In the genomic region with DNA sequence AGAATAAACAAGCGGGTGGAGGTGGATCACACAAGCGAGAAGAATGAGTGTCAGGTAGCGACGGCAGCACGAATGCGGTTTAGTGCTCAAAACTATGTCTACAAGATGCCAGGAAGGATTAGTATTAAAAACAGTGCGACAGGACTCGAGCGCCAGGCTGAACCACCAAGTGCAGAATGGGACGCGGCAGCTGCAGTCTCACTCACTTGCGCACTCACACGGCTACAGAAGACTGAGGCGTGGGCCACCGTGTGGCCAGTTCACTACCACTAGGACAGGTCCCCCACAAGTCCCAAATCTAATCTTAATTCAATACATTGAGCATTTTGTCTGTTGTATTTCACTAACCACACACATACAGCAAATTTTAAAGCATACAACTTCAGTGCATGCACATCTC, we compare ENCODE assay signal across 23 cellular contexts. TPM values are rescaled to one million over a fixed set of nuclear protein-coding genes. Genes with fewer than 3 reads are reported as not detected.
DNase-seq lines count a peak whose midpoint lies in the region; ATAC-seq and TF ChIP-seq lines count a peak whose summit lies in the region.
"Had no signal": no experiment of that assay in that cellular context is flagged by ENCODE, and none has a peak within 500 bp of the region (broad histone marks: within the 10 kb centered on the region; RNA-seq: fewer than 3 reads in every experiment).

No MANE protein-coding gene starts in this region.

- peak; percentile 30 for DNase-seq in activated effector memory CD4-positive, alpha-beta T cell treated with anti-CD3 and anti-CD28 coated beads, Interleukin-2, amount 50 U/mL, for 16 hours
- no peak for DNase-seq in activated effector memory CD4-positive, alpha-beta T cell treated with Interleukin-2 at 50 U/mL for 16 hours
- peak; percentile 71 for DNase-seq in mesenteric fat pad (ENCODE audit: low spot score)
- peak; percentile 69 for DNase-seq in retinal pigment epithelial cell (ENCODE audit: low read depth)
- no peak for DNase-seq in NOMO-1 treated with dmso at 0.1 percent for 144 hours (lab: John Stamatoyannopoulos, UW; ENCODE audit: unreplicated experiment)
- no peak for DNase-seq in NCI-H2196 (lab: John Stamatoyannopoulos, UW; ENCODE audit: unreplicated experiment)
- DNase-seq: Caco-2; CD4-positive, alpha-beta memory T cell; DMS 273 treated with DMSO at 0.1 percent for 48 hours; DMS79 treated with DMSO at 0.1 percent for 48 hours; H9; HFFc6; KG1; NCI-H1105; NCI-H2081; NCI-H2171 treated with DMSO at 0.1 percent for 48 hours; NCI-H446; NCI-H526; SHP77 treated with DMSO at 0.1 percent for 48 hours had no signal

- ATAC-seq in HG03442 (IDR thresholded peaks at IDR 0.05; ENCODE audit: unreplicated experiment) (no peak), GM19395 (IDR thresholded peaks at IDR 0.05; ENCODE audit: unreplicated experiment) (no peak)

- H3K4me3 ChIP-seq in retinal pigment epithelial cell (ENCODE audit: low read length) = peak overlapping the region; percentile 3
- H3K4me3 ChIP-seq: BLaER1 treated with 17β-estradiol and CSF1 and Interleukin-3, amounts not matched to agents 10 nM and 100 nM; SK-N-MC had no signal

- TF ChIP-seq CTCF in retinal pigment epithelial cell (conservative IDR thresholded peaks at IDR 0.05; ENCODE audit: low read depth, low read length) = peak; percentile 44

RNA-seq across cellular contexts. Expression of a gene that starts 35.7 kb away (rescaled TPM):
- 85.9 TPM for total RNA-seq in mesenteric fat pad

Comparison
In these comparisons a context has a peak if more than half of its experiments do, and no peak if none do; other contexts are left out.
1. DNase-seq: peak in activated effector memory CD4-positive, alpha-beta T cell treated with anti-CD3 and anti-CD28 coated beads, Interleukin-2, amount 50 U/mL, for 16 hours (single experiment), mesenteric fat pad (single experiment) and retinal pigment epithelial cell (single experiment); none in activated effector memory CD4-positive, alpha-beta T cell treated with Interleukin-2 at 50 U/mL for 16 hours (single experiment), NOMO-1 treated with dmso at 0.1 percent for 144 hours (single experiment) and NCI-H2196 (single experiment).